Comparison of ENCODE assay signal across 28 cellular contexts in the genomic region with DNA sequence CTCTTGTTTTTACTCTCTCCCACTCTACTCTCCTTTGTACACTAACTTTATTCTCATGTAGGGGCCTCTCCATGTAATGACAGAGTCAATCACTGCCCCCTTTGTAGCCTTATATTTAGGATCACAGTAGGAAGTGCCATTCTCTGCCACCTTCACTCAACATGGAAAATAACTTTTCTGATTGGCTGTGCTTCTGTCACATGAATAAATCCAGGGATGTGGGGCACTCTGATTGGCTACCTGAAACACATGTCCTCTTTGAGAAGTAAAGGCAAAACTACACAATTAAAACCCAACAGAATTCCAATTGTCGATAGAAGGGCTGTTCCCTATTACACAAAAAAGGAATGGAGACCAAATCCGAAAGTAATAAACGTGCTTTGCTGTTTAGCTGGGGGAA. TPM values are rescaled to one million over a fixed set of nuclear protein-coding genes. Genes with fewer than 3 reads are reported as not detected.
"Had no signal": no experiment of that assay in that cellular context is flagged by ENCODE, and none has a peak within 500 bp of the region (broad histone marks: within the 10 kb centered on the region; RNA-seq: fewer than 3 reads in every experiment).

A gene (minus strand): TSS at position 87 of the 400 bp plus-strand sequence.

- H3K4me1 ChIP-seq: esophagus muscularis mucosa, gastroesophageal sphincter, pancreas, sigmoid colon, spleen, transverse colon, uterus had no signal

- H3K27ac Mint-ChIP-seq: activated CD4-positive, alpha-beta memory T cell treated with anti-CD3 and anti-CD28 coated beads for 36 hours; activated CD8-positive, alpha-beta memory T cell treated with anti-CD3 and anti-CD28 coated beads, Interleukin-2, amount 10 ng/mL, durations not matched to agents 7 days and 5 days; activated naive CD8-positive, alpha-beta T cell treated with anti-CD3 and anti-CD28 coated beads for 36 hours; activated T-helper 17 cell treated with anti-CD3 and anti-CD28 coated beads, Interleukin-2, amount 50 U/mL, for 72 hours; memory B cell; naive thymus-derived CD8-positive, alpha-beta T cell had no signal

- DNase-seq: activated CD4-positive, alpha-beta memory T cell treated with anti-CD3 and anti-CD28 coated beads for 36 hours; activated CD8-positive, alpha-beta memory T cell treated with anti-CD3 and anti-CD28 coated beads, Interleukin-2, amount 10 ng/mL, durations not matched to agents 7 days and 5 days; activated naive CD4-positive, alpha-beta T cell; activated naive CD8-positive, alpha-beta T cell treated with anti-CD3 and anti-CD28 coated beads for 36 hours; activated T-cell treated with anti-CD3 and anti-CD28 coated beads, Interleukin-2, amount 50 U/mL, for 1 hour; amygdala; dermis blood vessel endothelial cell; effector memory CD4-positive, alpha-beta T cell; heart left ventricle; naive thymus-derived CD8-positive, alpha-beta T cell; pancreas; sigmoid colon; spleen; stimulated activated CD4-positive, alpha-beta T cell treated with anti-CD3 and anti-CD28 coated beads, Interleukin-1b, Interleukin-23, amount 100 ng/mL, for 48 hours; stimulated activated naive CD8-positive, alpha-beta T cell treated with anti-CD3 and anti-CD28 coated beads, Interleukin-15, Interleukin-2, amounts not matched to agents 100 U/mL and 50 U/mL, for 24 hours; transverse colon; uterus; WERI-Rb-1 had no signal

- H3K9me3 Mint-ChIP-seq: activated CD4-positive, alpha-beta memory T cell treated with anti-CD3 and anti-CD28 coated beads for 36 hours; activated naive CD8-positive, alpha-beta T cell treated with anti-CD3 and anti-CD28 coated beads for 36 hours; activated T-helper 17 cell treated with anti-CD3 and anti-CD28 coated beads, Interleukin-2, amount 50 U/mL, for 72 hours; memory B cell; naive thymus-derived CD8-positive, alpha-beta T cell had no signal

- H3K9me3 ChIP-seq: esophagus muscularis mucosa, gastroesophageal sphincter, neutrophil, pancreas, sigmoid colon, spleen, transverse colon, uterus had no signal

- H3K36me3 Mint-ChIP-seq: activated CD4-positive, alpha-beta memory T cell treated with anti-CD3 and anti-CD28 coated beads for 36 hours; activated CD8-positive, alpha-beta memory T cell treated with anti-CD3 and anti-CD28 coated beads, Interleukin-2, amount 10 ng/mL, durations not matched to agents 7 days and 5 days; activated naive CD8-positive, alpha-beta T cell treated with anti-CD3 and anti-CD28 coated beads for 36 hours; naive thymus-derived CD8-positive, alpha-beta T cell had no signal

- H3K4me3 Mint-ChIP-seq: activated CD4-positive, alpha-beta memory T cell treated with anti-CD3 and anti-CD28 coated beads for 36 hours; activated CD8-positive, alpha-beta memory T cell treated with anti-CD3 and anti-CD28 coated beads, Interleukin-2, amount 10 ng/mL, durations not matched to agents 7 days and 5 days; activated naive CD8-positive, alpha-beta T cell treated with anti-CD3 and anti-CD28 coated beads for 36 hours; activated T-helper 17 cell treated with anti-CD3 and anti-CD28 coated beads, Interleukin-2, amount 50 U/mL, for 72 hours; memory B cell; naive thymus-derived CD8-positive, alpha-beta T cell had no signal

- H3K36me3 ChIP-seq: esophagus muscularis mucosa, gastroesophageal sphincter, heart left ventricle, neutrophil, pancreas, sigmoid colon, spleen, transverse colon, uterus, WERI-Rb-1 had no signal

- H3K27ac ChIP-seq: esophagus muscularis mucosa, gastroesophageal sphincter, heart left ventricle, neutrophil, pancreas, sigmoid colon, spleen, transverse colon, uterus, WERI-Rb-1 had no signal

- H3K27me3 Mint-ChIP-seq: activated naive CD8-positive, alpha-beta T cell treated with anti-CD3 and anti-CD28 coated beads for 36 hours had no signal

- H3K27me3 ChIP-seq: esophagus muscularis mucosa, gastroesophageal sphincter, heart left ventricle, neutrophil, pancreas, sigmoid colon, spleen, transverse colon, uterus had no signal

- H3K4me3 ChIP-seq: esophagus muscularis mucosa, gastroesophageal sphincter, heart left ventricle, pancreas, sigmoid colon, spleen, transverse colon, uterus had no signal

- ATAC-seq: activated CD8-positive, alpha-beta memory T cell treated with anti-CD3 and anti-CD28 coated beads, Interleukin-2, amount 10 ng/mL, durations not matched to agents 7 days and 5 days; activated T-helper 17 cell treated with anti-CD3 and anti-CD28 coated beads, Interleukin-2, amount 50 U/mL, for 72 hours; gastroesophageal sphincter; heart left ventricle; naive thymus-derived CD8-positive, alpha-beta T cell; pancreas; stimulated activated naive CD8-positive, alpha-beta T cell treated with anti-CD3 and anti-CD28 coated beads, Interleukin-15, Interleukin-2, amounts not matched to agents 100 U/mL and 50 U/mL, for 24 hours had no signal

- H3K4me1 Mint-ChIP-seq: activated CD8-positive, alpha-beta memory T cell treated with anti-CD3 and anti-CD28 coated beads, Interleukin-2, amount 10 ng/mL, durations not matched to agents 7 days and 5 days; activated naive CD8-positive, alpha-beta T cell treated with anti-CD3 and anti-CD28 coated beads for 36 hours; activated T-helper 17 cell treated with anti-CD3 and anti-CD28 coated beads, Interleukin-2, amount 50 U/mL, for 72 hours; memory B cell had no signal

RNA-seq across cellular contexts. Expression of the gene that starts here (rescaled TPM):
- total RNA-seq: activated CD4-positive, alpha-beta memory T cell treated with anti-CD3 and anti-CD28 coated beads for 36 hours; activated CD8-positive, alpha-beta memory T cell treated with anti-CD3 and anti-CD28 coated beads, Interleukin-2, amount 10 ng/mL, durations not matched to agents 7 days and 5 days; activated naive CD8-positive, alpha-beta T cell treated with anti-CD3 and anti-CD28 coated beads for 36 hours; activated T-helper 17 cell treated with anti-CD3 and anti-CD28 coated beads, Interleukin-2, amount 50 U/mL, for 72 hours; cardiac septum; dermis blood vessel endothelial cell; endothelial cell of umbilical vein; esophagus muscularis mucosa; heart left ventricle; liver; mucosa of gallbladder; naive thymus-derived CD8-positive, alpha-beta T cell; pancreas; sigmoid colon; spleen; T-helper 2 cell treated with Interferon-gamma antibody and Interleukin-4, amounts not matched to agents 100 ng/mL and 5 ng/mL, for 36 hours; transverse colon; uterus had no signal
- polyA plus RNA-seq: endothelial cell of umbilical vein; heart left ventricle; liver; naive thymus-derived CD8-positive, alpha-beta T cell; pancreas; sigmoid colon; spleen had no signal
